In genomic region chr6:44906761-44907160, GRCh38 we compare ENCODE assay signal across 23 cellular contexts.
DNase-seq lines count a peak whose midpoint lies in the region; FAIRE-seq and TF ChIP-seq lines count a peak whose summit lies in the region.
"Had no signal": no experiment of that assay in that cellular context is flagged by ENCODE, and none has a peak within 500 bp of the region (broad histone marks: within the 10 kb centered on the region; RNA-seq: fewer than 3 reads in every experiment).

No MANE protein-coding gene starts in this region.

- no peak for TF ChIP-seq POLR2A in endothelial cell of umbilical vein (IDR thresholded peaks at IDR 0.05; ENCODE audit: low read depth, low read length)

- H3K9me3 ChIP-seq in endothelial cell of umbilical vein (replicated peaks; ENCODE audit: control insufficient read depth, insufficient read depth, low read length), result no peaks in the 10 kb centered on the region
- H3K9me3 ChIP-seq in effector memory CD4-positive, alpha-beta T cell (ENCODE audit: control insufficient read depth, low read length), result no peaks in the 10 kb centered on the region
- H3K9me3 ChIP-seq: A549, BE2C had no signal

- peaks cover 29% of the 10 kb centered on the region for H3K36me3 Mint-ChIP-seq in activated T-helper 2 cell treated with anti-CD3 and anti-CD28 coated beads, Interferon-gamma antibody, Interleukin-2, Interleukin-4, amounts not matched to agents 10 μg/mL and 5 μg/mL and 100 μg/mL, durations not matched to agents 14 hours and 24 hours and 36 hours (ENCODE audit: low read depth)
- H3K36me3 Mint-ChIP-seq: CD14-positive monocyte had no signal

- H3K9me1 ChIP-seq in endothelial cell of umbilical vein (replicated peaks; ENCODE audit: control insufficient read depth, extremely low read depth, insufficient read depth, low read length), result no peaks in the 10 kb centered on the region

- H3K27me3 ChIP-seq in endothelial cell of umbilical vein (ENCODE audit: control insufficient read depth in 2 of 2, insufficient read depth in 2 of 2, low read length in 2 of 2), result no peaks in the 10 kb centered on the region
- H3K27me3 ChIP-seq in effector memory CD4-positive, alpha-beta T cell (replicated peaks; ENCODE audit: control insufficient read depth, insufficient read depth, low read length, poor library complexity, severe bottlenecking), result no peaks in the 10 kb centered on the region
- H3K27me3 ChIP-seq: BE2C; BLaER1 treated with 17β-estradiol and CSF1 and Interleukin-3, amounts not matched to agents 10 nM and 100 nM had no signal

- POLR2A ChIA-PET in endothelial cell of umbilical vein (lab: Charles Lee), result no interaction called here

- H4K20me1 ChIP-seq in endothelial cell of umbilical vein (replicated peaks; ENCODE audit: control insufficient read depth, extremely low read depth, insufficient read depth, low read length), result no peaks in the 10 kb centered on the region
- H4K20me1 ChIP-seq: BLaER1 treated with 17β-estradiol and CSF1 and Interleukin-3, amounts not matched to agents 10 nM and 100 nM had no signal

- no peaks in the 10 kb centered on the region for H3K36me3 ChIP-seq in endothelial cell of umbilical vein (ENCODE audit: control insufficient read depth in 2 of 2, extremely low read depth in 1 of 2, insufficient read depth in 2 of 2, low read length in 2 of 2)
- no peaks in the 10 kb centered on the region for H3K36me3 ChIP-seq in effector memory CD4-positive, alpha-beta T cell (ENCODE audit: control insufficient read depth, insufficient read depth, low read length)
- H3K36me3 ChIP-seq: BE2C; BLaER1 treated with 17β-estradiol and CSF1 and Interleukin-3, amounts not matched to agents 10 nM and 100 nM had no signal

- H3K4me3 ChIP-seq in endothelial cell of umbilical vein (replicated peaks in 1 of 3; ENCODE audit: insufficient read depth in 1 of 3, low read depth in 1 of 3, low read length in 3 of 3), result no peak overlapping the region
- H3K4me3 ChIP-seq in effector memory CD4-positive, alpha-beta T cell (ENCODE audit: insufficient read depth, low read depth, low read length, poor library complexity, severe bottlenecking), result no peak overlapping the region
- H3K4me3 ChIP-seq: A549; BLaER1 treated with 17β-estradiol and CSF1 and Interleukin-3, amounts not matched to agents 10 nM and 100 nM; GM23248 had no signal

- intact Hi-C loops in endothelial cell of umbilical vein (cut with micrococcal nuclease), result no loop called here
- intact Hi-C loops in activated T-helper 2 cell treated with anti-CD3 and anti-CD28 coated beads, Interferon-gamma antibody, Interleukin-2, Interleukin-4, amounts not matched to agents 10 μg/mL and 5 μg/mL and 100 μg/mL, durations not matched to agents 14 hours and 24 hours and 36 hours (cut with micrococcal nuclease), result no loop called here

- H3K4me1 ChIP-seq in endothelial cell of umbilical vein (ENCODE audit: control insufficient read depth, extremely low read depth, insufficient read depth, low read length), result no peaks in the 10 kb centered on the region
- no peaks in the 10 kb centered on the region for H3K4me1 ChIP-seq in effector memory CD4-positive, alpha-beta T cell (ENCODE audit: control insufficient read depth, insufficient read depth, low read length, poor library complexity, severe bottlenecking)
- H3K4me1 ChIP-seq: A549; BE2C; BLaER1 treated with 17β-estradiol and CSF1 and Interleukin-3, amounts not matched to agents 10 nM and 100 nM had no signal

- CTCF ChIA-PET in endothelial cell of umbilical vein (lab: Charles Lee), result no interaction called here

- H3K79me2 ChIP-seq in endothelial cell of umbilical vein (ENCODE audit: control insufficient read depth, insufficient read depth, low read length), result no peaks in the 10 kb centered on the region

- TF ChIP-seq CTCF in D721Med (IDR thresholded peaks at IDR 0.05; ENCODE audit: insufficient read depth, missing control alignments), result no peak
- no peak for TF ChIP-seq CTCF in endothelial cell of umbilical vein (IDR thresholded peaks at IDR 0.05; ENCODE audit: extremely low read depth in 1 of 2, insufficient read depth in 1 of 2, low read depth in 1 of 2, low read length in 2 of 2)

- H3K27ac Mint-ChIP-seq in activated T-helper 2 cell treated with anti-CD3 and anti-CD28 coated beads, Interferon-gamma antibody, Interleukin-2, Interleukin-4, amounts not matched to agents 10 μg/mL and 5 μg/mL and 100 μg/mL, durations not matched to agents 14 hours and 24 hours and 36 hours, result no peak overlapping the region
- H3K27ac Mint-ChIP-seq: CD14-positive monocyte; CD4-positive, alpha-beta T cell; CD8-positive, alpha-beta memory T cell; H9 had no signal

- DNase-seq in D721Med (ENCODE audit: insufficient read length, low spot score) (no peak), amniotic epithelial cell (ENCODE audit: low read depth) (peak; percentile 47), endothelial cell of umbilical vein (ENCODE audit: low read depth, low spot score) (peak; percentile 31), glomerular endothelial cell (ENCODE audit: extremely low read depth, low read depth, low spot score) (peak; percentile 7), GDM1 (lab: John Stamatoyannopoulos, UW) (no peak), glomerular visceral epithelial cell (ENCODE audit: extremely low spot score) (no peak)
- no peak for DNase-seq in effector memory CD4-positive, alpha-beta T cell
- DNase-seq in activated T-helper 2 cell treated with anti-CD3 and anti-CD28 coated beads, Interferon-gamma antibody, Interleukin-2, Interleukin-4, amounts not matched to agents 10 μg/mL and 5 μg/mL and 100 μg/mL, durations not matched to agents 14 hours and 24 hours and 36 hours (ENCODE audit: low spot score), result no peak
- DNase-seq: ACHN; AML-193; BE2C; CD4-positive, alpha-beta T cell; CD8-positive, alpha-beta memory T cell; DMS53; DMS79 treated with DMSO at 0.1 percent for 48 hours; GM23248; H9 had no signal

- H2AFZ ChIP-seq in endothelial cell of umbilical vein (ENCODE audit: low read depth, low read length), result no peak overlapping the region
- H2AFZ ChIP-seq: GM23248 had no signal

- H3K4me3 Mint-ChIP-seq in activated T-helper 2 cell treated with anti-CD3 and anti-CD28 coated beads, Interferon-gamma antibody, Interleukin-2, Interleukin-4, amounts not matched to agents 10 μg/mL and 5 μg/mL and 100 μg/mL, durations not matched to agents 14 hours and 24 hours and 36 hours (ENCODE audit: low read depth), result no peak overlapping the region
- H3K4me3 Mint-ChIP-seq: CD14-positive monocyte; CD4-positive, alpha-beta T cell; CD8-positive, alpha-beta memory T cell; H9 had no signal

- no peak overlapping the region for H3K4me2 ChIP-seq in endothelial cell of umbilical vein (ENCODE audit: insufficient read depth, low read length)
- H3K4me2 ChIP-seq: A549; BLaER1 treated with 17β-estradiol and CSF1 and Interleukin-3, amounts not matched to agents 10 nM and 100 nM had no signal

- dilution Hi-C loops in endothelial cell of umbilical vein (cut with MboI; ENCODE audit: extremely low pct_ligation_motif_present, low sequenced_read_pairs), result no loop called here

- H3K9me3 Mint-ChIP-seq in activated T-helper 2 cell treated with anti-CD3 and anti-CD28 coated beads, Interferon-gamma antibody, Interleukin-2, Interleukin-4, amounts not matched to agents 10 μg/mL and 5 μg/mL and 100 μg/mL, durations not matched to agents 14 hours and 24 hours and 36 hours, result peaks cover 26% of the 10 kb centered on the region
- H3K9me3 Mint-ChIP-seq: CD4-positive, alpha-beta T cell had no signal

- no peaks in the 10 kb centered on the region for H3K4me1 Mint-ChIP-seq in activated T-helper 2 cell treated with anti-CD3 and anti-CD28 coated beads, Interferon-gamma antibody, Interleukin-2, Interleukin-4, amounts not matched to agents 10 μg/mL and 5 μg/mL and 100 μg/mL, durations not matched to agents 14 hours and 24 hours and 36 hours (ENCODE audit: low read depth)
- H3K4me1 Mint-ChIP-seq: CD14-positive monocyte, H9 had no signal

- H3K27me3 Mint-ChIP-seq in activated T-helper 2 cell treated with anti-CD3 and anti-CD28 coated beads, Interferon-gamma antibody, Interleukin-2, Interleukin-4, amounts not matched to agents 10 μg/mL and 5 μg/mL and 100 μg/mL, durations not matched to agents 14 hours and 24 hours and 36 hours (ENCODE audit: low read depth), result no peaks in the 10 kb centered on the region
- H3K27me3 Mint-ChIP-seq: CD4-positive, alpha-beta T cell had no signal

- no peak overlapping the region for H3K27ac ChIP-seq in endothelial cell of umbilical vein (ENCODE audit: insufficient read depth, low read depth, low read length)
- no peak overlapping the region for H3K27ac ChIP-seq in effector memory CD4-positive, alpha-beta T cell (ENCODE audit: insufficient read depth, low read length, poor library complexity, severe bottlenecking)
- H3K27ac ChIP-seq: 22Rv1; A549; BLaER1 treated with 17β-estradiol and CSF1 and Interleukin-3, amounts not matched to agents 10 nM and 100 nM; GM23248 had no signal

- FAIRE-seq in D721Med (lab: Jason Lieb, UNC) (peak; percentile 21), endothelial cell of umbilical vein (lab: Jason Lieb, UNC) (no peak)
- FAIRE-seq: A549, GM12892, H1 had no signal

- H3K9ac ChIP-seq in endothelial cell of umbilical vein (replicated peaks; ENCODE audit: extremely low read depth, insufficient read depth, low read length), result no peak overlapping the region
- H3K9ac ChIP-seq: BLaER1 treated with 17β-estradiol and CSF1 and Interleukin-3, amounts not matched to agents 10 nM and 100 nM; GM23248 had no signal

- BruUV-seq in endothelial cell of umbilical vein (replicated peaks; lab: Mats Ljungman, UMichigan), result no TSS peak

TF ChIP-seq in endothelial cell of umbilical vein, 7 proteins besides CTCF, POLR2A, EP300 and RAD21:
- TF ChIP-seq GATA2 (IDR thresholded peaks at IDR 0.05; ENCODE audit: insufficient read depth, insufficient read length, low read depth, low read length) (no peak), POLR2AphosphoS5 (IDR thresholded peaks at IDR 0.05; ENCODE audit: insufficient read depth, low read depth, low read length) (no peak), JUN (IDR thresholded peaks at IDR 0.05; ENCODE audit: borderline replicate concordance, insufficient read depth, insufficient read length, low read depth) (peak; percentile 9), FOS (IDR thresholded peaks at IDR 0.05; ENCODE audit: borderline replicate concordance, insufficient read depth, low read length) (no peak)

Comparison
In these comparisons a context has a peak if more than half of its experiments do, and no peak if none do; other contexts are left out.
1. DNase-seq: peak in amniotic epithelial cell (single experiment), endothelial cell of umbilical vein (single experiment) and glomerular endothelial cell (single experiment); none in D721Med (single experiment), effector memory CD4-positive, alpha-beta T cell (0 of 3), activated T-helper 2 cell treated with anti-CD3 and anti-CD28 coated beads, Interferon-gamma antibody, Interleukin-2, Interleukin-4, amounts not matched to agents 10 μg/mL and 5 μg/mL and 100 μg/mL, durations not matched to agents 14 hours and 24 hours and 36 hours (single experiment), GDM1 (single experiment) and glomerular visceral epithelial cell (single experiment).